8 cellular contexts compared by ENCODE assay signal in the genomic region with DNA sequence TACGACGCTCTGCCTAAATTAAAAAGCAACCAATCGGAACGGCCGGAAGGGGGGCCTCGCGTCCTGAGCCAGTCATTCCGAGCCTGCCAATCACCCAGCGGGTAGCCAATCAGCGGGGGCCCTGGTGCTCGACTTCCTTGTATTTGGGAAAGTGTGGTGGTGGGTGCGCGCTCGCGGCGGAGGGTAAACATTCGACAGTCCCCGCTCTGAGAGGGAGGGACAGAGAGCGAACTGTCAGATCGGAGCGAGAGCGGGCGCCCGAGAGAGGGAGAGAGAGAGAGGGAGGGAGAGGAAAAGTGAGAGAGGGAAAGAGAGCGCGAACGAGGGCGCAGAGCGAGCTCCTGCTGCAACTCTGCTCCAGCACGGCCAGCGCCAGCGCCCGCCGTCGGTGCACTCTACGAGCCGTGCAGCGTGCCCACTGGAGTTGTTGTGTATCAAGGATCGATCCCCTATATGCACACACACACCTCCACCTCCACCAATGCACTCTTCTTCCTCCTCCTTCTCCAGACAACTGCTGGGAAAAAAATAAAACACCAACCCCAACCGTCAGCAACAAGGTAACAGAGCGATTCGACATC. TPM values are rescaled to one million over a fixed set of nuclear protein-coding genes. Genes with fewer than 3 reads are reported as not detected.
A peak's percentile ranks its signal among the peaks of the same experiment; 100 is the strongest.
DNase-seq lines count a peak whose midpoint lies in the region; ATAC-seq and TF ChIP-seq lines count a peak whose summit lies in the region.

A gene (plus strand): TSS at position 190 of the 581 bp plus-strand sequence. CDS start 1,396 bp downstream, outside the sequence.

- H3K9ac ChIP-seq in mucosa of rectum (ENCODE audit: low read depth in 1 of 2, low read length in 2 of 2), result no peak within 1 kb of the TSS

- H3K4me1 ChIP-seq in mucosa of rectum (ENCODE audit: control insufficient read depth in 2 of 2, insufficient read depth in 2 of 2, low read length in 2 of 2) (peaks cover 13 to 15% of the 10 kb centered on the region in 2 donors), testis (no peaks in the 10 kb centered on the region)

- H3K4me1 Mint-ChIP-seq in T-cell (peaks cover 40 to 58% (median 45%) of the 10 kb centered on the region in 3 donors), endothelial cell (ENCODE audit: unreplicated experiment) (peaks cover 37% of the 10 kb centered on the region)

- H3K36me3 Mint-ChIP-seq in T-cell (no peaks in the 10 kb centered on the region), endothelial cell (ENCODE audit: low read depth, unreplicated experiment) (peaks cover 11% of the 10 kb centered on the region)

- H3K9me3 Mint-ChIP-seq in T-cell (peaks cover 0 to 3% (median 2%) of the 10 kb centered on the region in 3 donors), endothelial cell (ENCODE audit: unreplicated experiment) (no peaks in the 10 kb centered on the region)

- no peaks in the 10 kb centered on the region for H3K9me3 ChIP-seq in mucosa of rectum (ENCODE audit: control insufficient read depth in 2 of 2, low read length in 2 of 2)
- H3K9me3 ChIP-seq in testis, result no peaks in the 10 kb centered on the region

- CTCF ChIA-PET in T-cell (lab: Charles Lee), result no interaction called here

- H3K4me3 ChIP-seq in mucosa of rectum (ENCODE audit: low read length in 2 of 2) (peak within 1 kb of the TSS; percentile 52 to 60), testis (peak within 1 kb of the TSS; percentile 32 to 50)

- TF ChIP-seq POLR2A in testis (IDR thresholded peaks at IDR 0.05), result no peak

- no peaks in the 10 kb centered on the region for H3K36me3 ChIP-seq in mucosa of rectum (ENCODE audit: control insufficient read depth in 2 of 2, insufficient read depth in 2 of 2, low read length in 2 of 2)
- no peaks in the 10 kb centered on the region for H3K36me3 ChIP-seq in testis (ENCODE audit: low read depth, missing control alignments)

- POLR2A ChIA-PET in T-cell (lab: Charles Lee), result no interaction called here

- TF ChIP-seq CTCF in endothelial cell (IDR thresholded peaks at IDR 0.05; ENCODE audit: unreplicated experiment), result peak; percentile 8
- no peak for TF ChIP-seq CTCF in testis (IDR thresholded peaks at IDR 0.05)

- H3K27ac Mint-ChIP-seq in T-cell, result peak within 1 kb of the TSS in 1 of 2 donors; percentile 82
- no peak within 1 kb of the TSS for H3K27ac Mint-ChIP-seq in endothelial cell (ENCODE audit: unreplicated experiment)

- peak; percentile 38 for ATAC-seq in HG03354 (IDR thresholded peaks at IDR 0.05; ENCODE audit: poor library complexity, severe bottlenecking, unreplicated experiment)
- ATAC-seq in T-cell (replicated peaks in 1 of 4), result peak; percentile 32 to 71 (median 48)

- H3K27me3 ChIP-seq in mucosa of rectum (ENCODE audit: control insufficient read depth in 2 of 2, insufficient read depth in 2 of 2, low read length in 2 of 2) (peaks cover 63 to 72% of the 10 kb centered on the region in 2 donors), testis (no peaks in the 10 kb centered on the region)

- H3K27ac ChIP-seq in mucosa of rectum (ENCODE audit: low read depth in 2 of 2, low read length in 2 of 2) (no peak within 1 kb of the TSS), testis (no peak within 1 kb of the TSS)

- H3K4me3 Mint-ChIP-seq in T-cell (peak within 1 kb of the TSS; percentile 77 to 93 (median 79)), endothelial cell (ENCODE audit: unreplicated experiment) (peak within 1 kb of the TSS; percentile 93)

- DNase-seq in COLO668 (lab: John Stamatoyannopoulos, UW; ENCODE audit: unreplicated experiment), result peak; percentile 96
- peak in 14 of 34 experiments; percentile 19 to 51 (median 32) for DNase-seq in T-cell
- peak; percentile 86 for DNase-seq in endothelial cell (ENCODE audit: low spot score)
- DNase-seq in testis, result peak; percentile 95
- DNase-seq in SKM-1 (lab: John Stamatoyannopoulos, UW; ENCODE audit: unreplicated experiment), result no peak
- no peak for DNase-seq in SIG-M5 (lab: John Stamatoyannopoulos, UW)

- WGBS in testis, 2 donors, result 3 to 4% methylated on average over 37 to 42 of the region's 42 CpGs

- H3K27me3 Mint-ChIP-seq in T-cell (peaks cover 69 to 73% of the 10 kb centered on the region in 2 donors), endothelial cell (ENCODE audit: unreplicated experiment) (peaks cover 35% of the 10 kb centered on the region)

- intact Hi-C loops in testis (cut with DNase I; ENCODE audit: low total_unique reads), result no loop called here

RNA-seq across cellular contexts. Expression of the gene that starts here (rescaled TPM):
- total RNA-seq in T-cell, result not detected
- total RNA-seq in endothelial cell (ENCODE audit: unreplicated experiment), result not detected
- 1 to 10 TPM in 1 of 2 donors, under 1 TPM in 1; 0.71 to 1.7 TPM for total RNA-seq in testis
- polyA plus RNA-seq in testis (ENCODE audit: insufficient read depth, low read depth, low replicate concordance), result 0.96 TPM

Comparison
In these comparisons a context has a peak if more than half of its experiments do, and no peak if none do; other contexts are left out.
1. Peak in ATAC-seq in T-cell; RNA of the gene not detected or under 1 TPM.
2. Peak in DNase-seq in endothelial cell; RNA of the gene not detected or under 1 TPM.
3. DNase-seq: peak in COLO668 (single experiment) and testis (single experiment); none in SKM-1 (single experiment) and SIG-M5 (single experiment).